1 cellular context compared by ENCODE assay signal in genomic region chr1:6414443-6414844, GRCh38.
TF ChIP-seq lines count a peak whose summit lies in the region.

No MANE protein-coding gene starts in this region.

TF ChIP-seq in K562, 482 proteins besides CTCF, POLR2A, EP300 and RAD21 (continued from another document):
- TF ChIP-seq ZBTB33 (CRISPR knock-in tag; IDR thresholded peaks at IDR 0.05) (no peak), ZNF274 (IDR thresholded peaks at IDR 0.05; ENCODE audit: borderline replicate concordance, low read depth, low read length) (no peak), TAF7 (tag; IDR thresholded peaks at IDR 0.05) (no peak), RBM17 (IDR thresholded peaks at IDR 0.05; ENCODE audit: borderline replicate concordance, low read depth, low read length) (no peak), CREM (IDR thresholded peaks at IDR 0.05; ENCODE audit: low read depth) (peak; percentile 71), TFAP4 (CRISPR knock-in tag; IDR thresholded peaks at IDR 0.05; ENCODE audit: borderline replicate concordance) (peak; percentile 83), HNRNPH1 (optimal IDR thresholded peaks at IDR 0.05; ENCODE audit: low read depth, low read length) (no peak)
TF ChIP-seq in K562: peak in this region for 26.
